In genomic region chr10:24240001-24240751, GRCh38 we compare ENCODE assay signal across 10 cellular contexts. TPM values are rescaled to one million over a fixed set of nuclear protein-coding genes. Genes with fewer than 3 reads are reported as not detected.
DNase-seq lines count a peak whose midpoint lies in the region; ATAC-seq and TF ChIP-seq lines count a peak whose summit lies in the region.
"Had no signal": no experiment of that assay in that cellular context is flagged by ENCODE, and none has a peak within 500 bp of the region (broad histone marks: within the 10 kb centered on the region; RNA-seq: fewer than 3 reads in every experiment).

No MANE protein-coding gene starts in this region.

- H3K36me3 ChIP-seq in PC-9 (ENCODE audit: low read depth) (no peaks in the 10 kb centered on the region), trophoblast cell (ENCODE audit: control insufficient read depth in 1 of 2, insufficient read depth in 2 of 2, low read length in 2 of 2) (peaks cover 2 to 4% of the 10 kb centered on the region in 2 experiments)

- H3K27me3 ChIP-seq in PC-9 (ENCODE audit: insufficient read depth, low read depth) (no peaks in the 10 kb centered on the region), trophoblast cell (ENCODE audit: insufficient read depth, low read length) (no peaks in the 10 kb centered on the region)

- POLR2A ChIA-PET in PC-9 (lab: Charles Lee; ENCODE audit: unreplicated experiment), result interaction anchor here (0.6 to 0.7 kb wide), 3 partner anchors 11 to 933 kb away, joined by 3 to 10 read pairs (median 5); no protein-coding TSS in a partner anchor

- peaks cover 19% of the 10 kb centered on the region; the same call in 1 of the 2 replicates for H3F3A ChIP-seq in PC-9 (ENCODE audit: insufficient read depth, low read depth)

- ATAC-seq in HG02623 (IDR thresholded peaks at IDR 0.05; ENCODE audit: unreplicated experiment) (no peak), GM21526 (IDR thresholded peaks at IDR 0.05; ENCODE audit: low FRiP score, unreplicated experiment) (no peak)

- intact Hi-C loops in PC-9 (cut with micrococcal nuclease; ENCODE audit: unreplicated experiment), result no loop called here

- peak overlapping the region; percentile 38 for H3K9ac ChIP-seq in trophoblast cell (ENCODE audit: low read length)

- H3K9me3 ChIP-seq in PC-9 (ENCODE audit: insufficient read depth, low read depth), result no peaks in the 10 kb centered on the region
- H3K9me3 ChIP-seq in trophoblast cell (ENCODE audit: insufficient read depth, low read depth, low read length), result no peaks in the 10 kb centered on the region

- no TSS peak for BruUV-seq in PC-9 (replicated peaks; lab: Mats Ljungman, UMichigan)

- H3K79me2 ChIP-seq in PC-9 (ENCODE audit: low read depth), result 0 out of 2 replicates have a peak, but pooled peaks cover 4% of the 10 kb centered on the region
- H3K79me2 ChIP-seq in trophoblast cell (ENCODE audit: control insufficient read depth, insufficient read depth, low read length, poor library complexity), result peaks cover 21% of the 10 kb centered on the region

- no peak overlapping the region for H4K12ac ChIP-seq in trophoblast cell (ENCODE audit: low read depth, low read length)

- H3K4me3 ChIP-seq in AG10803 (ENCODE audit: low read length), result no peak overlapping the region
- peak overlapping the region; percentile 63 for H3K4me3 ChIP-seq in PC-9
- no peak overlapping the region for H3K4me3 ChIP-seq in fibroblast of mammary gland (ENCODE audit: control insufficient read depth, low read depth, low read length)
- H3K4me3 ChIP-seq in trophoblast cell (ENCODE audit: low read depth, low read length), result peak overlapping the region; percentile 43

- peaks cover 19% of the 10 kb centered on the region for H3K4me1 ChIP-seq in PC-9 (replicated peaks; ENCODE audit: insufficient read depth)
- peaks cover 10 to 28% of the 10 kb centered on the region in 2 experiments for H3K4me1 ChIP-seq in trophoblast cell (ENCODE audit: control insufficient read depth in 1 of 2, insufficient read depth in 2 of 2, low read length in 2 of 2)

- H2BK5ac ChIP-seq in trophoblast cell (ENCODE audit: low read depth, low read length, poor library complexity), result peak overlapping the region; percentile 18

- peak overlapping the region; percentile 10 for H2BK120ac ChIP-seq in trophoblast cell (ENCODE audit: insufficient read depth, low read length, poor library complexity)

- no peaks in the 10 kb centered on the region for H4K20me1 ChIP-seq in PC-9 (ENCODE audit: insufficient read depth)

- peak overlapping the region; percentile 65 for H3K4ac ChIP-seq in trophoblast cell (ENCODE audit: low read depth, low read length)

- H2BK12ac ChIP-seq in trophoblast cell (ENCODE audit: low read length), result no peak overlapping the region

- DNase-seq in AG10803 (ENCODE audit: low read depth), result peak; percentile 32
- DNase-seq in PC-9, result no peak
- peak; percentile 26 for DNase-seq in fibroblast of mammary gland (ENCODE audit: low read depth)
- peak in 1 of 2 donors; percentile 38 for DNase-seq in trophoblast cell
- DNase-seq in stimulated activated CD4-positive, alpha-beta T cell treated with anti-CD3 and anti-CD28 coated beads, Interleukin-15, amount 100 ng/mL, for 24 hours, result no peak
- DNase-seq in DMS153 treated with DMSO at 0.1 percent for 48 hours (lab: John Stamatoyannopoulos, UW; ENCODE audit: unreplicated experiment), result no peak
- DNase-seq: GDM1, NCI-H1105 had no signal

- H3K14ac ChIP-seq in trophoblast cell (ENCODE audit: low read length), result no peak overlapping the region

- no peaks in the 10 kb centered on the region for H3K9me2 ChIP-seq in PC-9 (ENCODE audit: insufficient read depth)

- H3K27ac ChIP-seq in PC-9, result peak overlapping the region; percentile 55; the same call in 1 of the 2 replicates
- peak overlapping the region; percentile 97 for H3K27ac ChIP-seq in trophoblast cell (ENCODE audit: low read depth, low read length)

- TF ChIP-seq CTCF in AG10803 (conservative IDR thresholded peaks at IDR 0.05; ENCODE audit: low read length) (no peak), PC-9 (conservative IDR thresholded peaks at IDR 0.05) (no peak), fibroblast of mammary gland (conservative IDR thresholded peaks at IDR 0.05; ENCODE audit: control insufficient read depth, insufficient read depth, low read depth, low read length) (no peak)

- H4K8ac ChIP-seq in trophoblast cell (ENCODE audit: low read depth, low read length), result no peak overlapping the region

- no peak overlapping the region for H3K18ac ChIP-seq in trophoblast cell (ENCODE audit: low read length)

- H3K79me1 ChIP-seq in trophoblast cell (ENCODE audit: low read length), result peaks cover 33% of the 10 kb centered on the region

- H3K23ac ChIP-seq in trophoblast cell (ENCODE audit: low read length), result no peak overlapping the region

- no CpG with 5 or more reads among the region's 8 CpGs for WGBS in trophoblast cell (ENCODE audit: extremely low coverage, insufficient coverage, insufficient read length)

- no peak overlapping the region for H2AK5ac ChIP-seq in trophoblast cell (ENCODE audit: low read length)

- CTCF ChIA-PET in PC-9 (lab: Charles Lee), result interaction anchor here (1.1 kb wide), 1 partner anchor 102 kb away, joined by 7 read pairs; no protein-coding TSS in a partner anchor

- peak overlapping the region; percentile 36 for H4K91ac ChIP-seq in trophoblast cell (ENCODE audit: low read depth, low read length)

- H3K4me2 ChIP-seq in PC-9 (peak overlapping the region; percentile 72), trophoblast cell (ENCODE audit: low read length) (peak overlapping the region; percentile 91)

- H2AFZ ChIP-seq in PC-9, result 0 out of 2 replicates have a peak overlapping the region, but pooled peaks have one; percentile 78
- H2AFZ ChIP-seq in trophoblast cell (ENCODE audit: insufficient read depth, low read length, poor library complexity), result no peak overlapping the region

RNA-seq across cellular contexts. Expression of gene KIAA1217, which starts 31.2 kb away (rescaled TPM):
- 26.2 and 41.1 TPM in 2 replicates for total RNA-seq in PC-9 (2021)
- polyA plus RNA-seq in trophoblast cell (2013), result 125 TPM in 2 replicates

Comparison
In these comparisons a context has a peak if more than half of its experiments do, and no peak if none do; other contexts are left out.
1. DNase-seq: peak in AG10803 (single experiment) and fibroblast of mammary gland (single experiment); none in PC-9 (0 of 2), stimulated activated CD4-positive, alpha-beta T cell treated with anti-CD3 and anti-CD28 coated beads, Interleukin-15, amount 100 ng/mL, for 24 hours (single experiment) and DMS153 treated with DMSO at 0.1 percent for 48 hours (single experiment).
2. H3K4me3 ChIP-seq: peak in PC-9 (single experiment) and trophoblast cell (single experiment); none in AG10803 (single experiment) and fibroblast of mammary gland (single experiment).